ENCODE assay signal across 1 cellular context in the genomic region with DNA sequence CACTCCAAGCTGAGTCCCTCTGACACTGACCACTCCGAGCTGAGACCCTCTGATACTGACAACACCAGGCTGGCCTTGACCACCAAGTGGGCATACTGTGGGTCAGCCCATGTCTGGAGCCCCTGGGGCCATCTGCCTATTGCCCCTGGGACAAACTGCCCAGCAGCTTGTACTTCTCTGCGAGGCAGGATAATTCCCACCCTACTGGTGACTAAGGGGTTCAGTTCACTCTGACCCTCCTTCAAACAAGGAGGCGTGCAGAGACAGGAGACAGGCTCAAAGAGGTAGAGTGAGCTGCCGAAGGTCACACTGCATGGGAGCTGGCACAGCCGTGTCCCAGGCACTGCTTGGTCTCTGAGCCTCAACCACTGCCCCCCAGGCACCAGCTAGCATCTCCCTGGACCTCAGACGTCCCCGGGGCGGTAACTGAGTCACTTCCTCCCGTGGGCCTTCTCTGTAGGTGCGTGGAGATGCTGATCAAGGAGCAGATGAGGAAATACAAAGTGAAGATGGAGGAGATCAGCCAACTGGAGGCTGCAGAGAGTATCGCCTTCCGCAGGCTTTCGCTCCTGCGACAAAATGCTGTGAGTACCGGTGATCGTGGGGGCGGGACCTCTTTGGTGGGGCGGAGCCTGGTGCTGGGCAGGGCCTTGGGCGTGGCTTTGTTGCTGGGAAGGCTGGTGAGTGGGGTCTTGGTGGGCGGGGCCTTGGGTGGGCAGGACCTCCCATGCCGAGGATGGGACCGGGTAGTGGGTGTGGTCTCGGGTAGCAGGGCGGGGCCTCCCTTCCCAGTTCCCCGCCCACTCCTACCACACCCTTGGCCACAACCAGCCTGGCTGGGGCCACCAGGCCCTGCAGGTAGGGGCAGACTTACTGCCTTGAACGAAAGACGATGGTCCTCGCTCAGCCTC.
A peak's percentile ranks its signal among the peaks of the same experiment; 100 is the strongest.
TF ChIP-seq lines count a peak whose summit lies in the region.

No MANE protein-coding gene starts in this region.

TF ChIP-seq in GM12878, 131 proteins besides CTCF, POLR2A, EP300 and RAD21:
- TF ChIP-seq RUNX3 (IDR thresholded peaks at IDR 0.05; ENCODE audit: low read length) (0 out of 2 replicates have a peak, but pooled peaks have one; percentile 3), HDGF (IDR thresholded peaks at IDR 0.05) (peak; percentile 83; the same call in 1 of the 2 replicates), NR2C2 (IDR thresholded peaks at IDR 0.05; ENCODE audit: borderline replicate concordance, control insufficient read depth, insufficient read length, low read depth) (no peak)
